ENCODE assay signal across 8 cellular contexts in the genomic region with DNA sequence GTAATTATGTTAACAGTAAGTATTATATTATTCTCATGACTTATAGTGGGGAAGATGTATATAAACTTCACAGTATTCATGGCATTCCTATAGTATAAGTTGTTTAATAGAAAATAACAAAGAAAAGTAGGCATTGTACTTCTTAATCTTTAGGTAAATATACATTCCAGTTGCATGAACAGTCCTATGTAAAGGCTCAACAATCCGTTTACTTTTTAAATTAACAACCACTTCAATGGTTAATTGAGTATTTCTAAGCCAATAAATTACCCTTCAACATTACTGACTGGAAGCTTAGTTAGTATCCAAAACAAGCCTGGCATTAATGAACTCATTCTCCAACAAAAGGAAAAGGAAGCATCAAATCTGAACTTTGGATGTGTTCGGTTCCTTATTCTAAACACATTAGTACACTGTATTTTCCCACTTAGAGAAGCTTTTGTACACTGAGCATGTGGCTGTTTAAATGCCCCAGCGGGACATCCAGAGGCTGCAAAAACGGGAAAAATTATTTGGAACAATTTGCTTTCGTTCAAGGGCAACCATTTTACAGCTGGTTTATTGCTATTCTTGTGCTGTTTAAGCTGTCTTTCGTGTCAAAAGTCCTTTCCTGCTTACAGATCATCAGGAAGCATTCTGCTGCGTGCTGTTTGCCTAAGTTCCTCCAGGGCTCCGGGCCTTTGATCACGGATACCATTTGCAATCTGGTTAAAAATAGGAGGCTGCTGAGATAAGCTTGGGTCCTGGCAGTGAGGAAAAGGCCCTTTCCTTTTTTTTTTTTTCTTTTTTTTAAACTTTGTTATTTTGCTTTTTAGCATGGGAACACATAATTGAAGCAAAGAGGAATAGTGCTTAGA.
DNase-seq lines count a peak whose midpoint lies in the region; ATAC-seq, FAIRE-seq and TF ChIP-seq lines count a peak whose summit lies in the region.

No MANE protein-coding gene starts in this region.

- H3K27ac ChIP-seq in left ventricle myocardium inferior (replicated peaks), result peak overlapping the region; percentile 87

- H3K27me3 ChIP-seq in H7 (ENCODE audit: control insufficient read depth, insufficient read depth, low read length), result no peaks in the 10 kb centered on the region
- H3K27me3 ChIP-seq in left ventricle myocardium inferior (ENCODE audit: low read depth), result no peaks in the 10 kb centered on the region

- H3K4me1 ChIP-seq in left ventricle myocardium inferior, result peaks cover 45% of the 10 kb centered on the region

- ATAC-seq in GM19023 (IDR thresholded peaks at IDR 0.05; ENCODE audit: unreplicated experiment), result no peak

- intact Hi-C loops in left ventricle myocardium inferior (cut with micrococcal nuclease), result no loop called here

- H3K4me3 ChIP-seq in H7 (ENCODE audit: insufficient read depth, low read depth, low read length) (no peak overlapping the region), left ventricle myocardium inferior (peak overlapping the region; percentile 41)

- H3K36me3 ChIP-seq in H7 (replicated peaks; ENCODE audit: control insufficient read depth, insufficient read depth, low read length) (no peaks in the 10 kb centered on the region), left ventricle myocardium inferior (no peaks in the 10 kb centered on the region)

- peak; percentile 100 for FAIRE-seq in TTC549 (lab: Jason Lieb, UNC)

- TF ChIP-seq CTCF in left ventricle myocardium inferior (IDR thresholded peaks at IDR 0.05; ENCODE audit: borderline replicate concordance), result peak; percentile 56

- DNase-seq in H7 (peak; percentile 10), left ventricle myocardium inferior (peak; percentile 39), retina (peak; percentile 61), NCI-H1092 treated with DMSO at 0.1 percent for 48 hours (lab: John Stamatoyannopoulos, UW) (no peak), GM19240 (ENCODE audit: insufficient read length, low spot score) (no peak)
- no peak for DNase-seq in activated CD4-positive, alpha-beta T cell treated with anti-CD3 and anti-CD28 coated beads, Interleukin-2, amount 50 U/mL, for 48 hours

- H3K9me3 ChIP-seq in left ventricle myocardium inferior (replicated peaks), result peaks cover under 1% of the 10 kb centered on the region

Comparison
In these comparisons a context has a peak if more than half of its experiments do, and no peak if none do; other contexts are left out.
1. DNase-seq: peak in H7 (single experiment), left ventricle myocardium inferior (single experiment) and retina (single experiment); none in NCI-H1092 treated with DMSO at 0.1 percent for 48 hours (single experiment), GM19240 (single experiment) and activated CD4-positive, alpha-beta T cell treated with anti-CD3 and anti-CD28 coated beads, Interleukin-2, amount 50 U/mL, for 48 hours (0 of 2).